In the genomic region with DNA sequence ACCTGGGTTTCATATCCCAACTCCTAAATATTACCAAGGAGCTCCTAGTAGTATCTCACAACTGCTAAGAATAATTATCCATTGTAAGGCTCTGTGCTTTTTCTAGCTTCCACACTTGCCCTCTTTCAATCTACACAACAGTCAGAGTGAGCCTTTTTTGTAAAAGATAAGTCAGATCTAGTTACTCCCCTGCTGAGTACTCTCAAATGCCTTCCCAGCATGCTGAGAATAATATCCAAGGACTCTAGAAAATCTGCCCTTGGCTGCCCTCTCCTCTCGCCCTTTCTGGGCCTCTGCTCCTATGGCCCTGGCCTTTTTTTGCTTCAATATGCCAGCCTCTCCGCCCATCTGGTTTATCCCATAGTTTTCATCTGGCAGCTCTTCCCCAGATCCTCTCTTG, we compare ENCODE assay signal across 14 cellular contexts.
DNase-seq lines count a peak whose midpoint lies in the region; ATAC-seq and TF ChIP-seq lines count a peak whose summit lies in the region.
"Had no signal": no experiment of that assay in that cellular context is flagged by ENCODE, and none has a peak within 500 bp of the region (broad histone marks: within the 10 kb centered on the region; RNA-seq: fewer than 3 reads in every experiment).

No MANE protein-coding gene starts in this region.

- no peaks in the 10 kb centered on the region for H3K9me2 ChIP-seq in SK-N-SH

- H3K36me3 Mint-ChIP-seq in activated naive CD8-positive, alpha-beta T cell treated with anti-CD3 and anti-CD28 coated beads, Interleukin-2, amount 50 U/mL, for 24 hours (ENCODE audit: low read depth): no peaks in the 10 kb centered on the region
- no peaks in the 10 kb centered on the region for H3K36me3 Mint-ChIP-seq in natural killer cell
- H3K36me3 Mint-ChIP-seq: activated naive CD8-positive, alpha-beta T cell; CD8-positive, alpha-beta memory T cell had no signal

- no peaks in the 10 kb centered on the region for H3F3A ChIP-seq in SK-N-SH (replicated peaks; ENCODE audit: insufficient read depth)

- H4K20me1 ChIP-seq in SK-N-SH (ENCODE audit: insufficient read depth) (no peaks in the 10 kb centered on the region), fibroblast of lung (ENCODE audit: control insufficient read depth, extremely low read depth, insufficient read depth, low read length) (no peaks in the 10 kb centered on the region)

- ATAC-seq in SK-N-SH treated with all-trans-retinoic acid at 6 μM for 48 hours (no peak), natural killer cell (no peak)
- ATAC-seq in activated naive CD8-positive, alpha-beta T cell treated with anti-CD3 and anti-CD28 coated beads, Interleukin-2, amount 50 U/mL, for 24 hours: no peak

- 0 out of 2 replicates have a peak overlapping the region, but pooled peaks have one; percentile 4 for H3K4me2 ChIP-seq in SK-N-SH
- H3K4me2 ChIP-seq in fibroblast of lung (ENCODE audit: extremely low read depth, insufficient read depth, low read length): no peak overlapping the region

- no peak overlapping the region for H3K4me3 Mint-ChIP-seq in activated naive CD8-positive, alpha-beta T cell treated with anti-CD3 and anti-CD28 coated beads, Interleukin-2, amount 50 U/mL, for 24 hours
- no peak overlapping the region for H3K4me3 Mint-ChIP-seq in natural killer cell
- H3K4me3 Mint-ChIP-seq: activated naive CD8-positive, alpha-beta T cell; CD8-positive, alpha-beta memory T cell had no signal

- no peaks in the 10 kb centered on the region for H3K4me1 Mint-ChIP-seq in activated naive CD8-positive, alpha-beta T cell treated with anti-CD3 and anti-CD28 coated beads, Interleukin-2, amount 50 U/mL, for 24 hours
- H3K4me1 Mint-ChIP-seq in natural killer cell: no peaks in the 10 kb centered on the region

- H3K36me3 ChIP-seq in SK-N-SH (replicated peaks in 1 of 2; ENCODE audit: control insufficient read depth in 1 of 2, insufficient read depth in 2 of 2, low read length in 1 of 2): no peaks in the 10 kb centered on the region
- H3K36me3 ChIP-seq in NT2/D1 (ENCODE audit: insufficient read depth, insufficient read length, low read length): no peaks in the 10 kb centered on the region
- no peaks in the 10 kb centered on the region for H3K36me3 ChIP-seq in fibroblast of lung (ENCODE audit: control insufficient read depth, insufficient read depth, low read length)
- no peaks in the 10 kb centered on the region for H3K36me3 ChIP-seq in suprapubic skin
- H3K36me3 ChIP-seq: heart left ventricle had no signal

- H3K27me3 ChIP-seq in SK-N-SH (ENCODE audit: insufficient read depth) (no peaks in the 10 kb centered on the region), NT2/D1 (ENCODE audit: insufficient read depth, insufficient read length) (no peaks in the 10 kb centered on the region), fibroblast of lung (ENCODE audit: control insufficient read depth, insufficient read depth, low read length) (no peaks in the 10 kb centered on the region), suprapubic skin (no peaks in the 10 kb centered on the region)
- H3K27me3 ChIP-seq: heart left ventricle had no signal

- no peak overlapping the region for H3K4me3 ChIP-seq in SK-N-SH (ENCODE audit: low read depth in 2 of 2, low read length in 1 of 2)
- H3K4me3 ChIP-seq in NT2/D1 (ENCODE audit: insufficient read length, low read depth): no peak overlapping the region
- H3K4me3 ChIP-seq in fibroblast of lung (replicated peaks in 1 of 4; ENCODE audit: control extremely low read depth in 1 of 4, insufficient read depth in 1 of 4, low read depth in 3 of 4, low read length in 4 of 4): no peak overlapping the region
- no peak overlapping the region for H3K4me3 ChIP-seq in suprapubic skin
- H3K4me3 ChIP-seq: heart left ventricle had no signal

- TF ChIP-seq RAD21 in SK-N-SH (IDR thresholded peaks at IDR 0.05; ENCODE audit: low read length): no peak

- intact Hi-C loops in posterior cingulate gyrus (cut with DNase I): no loop called here
- intact Hi-C loops in natural killer cell (cut with micrococcal nuclease): no loop called here

- TF ChIP-seq POLR2A in suprapubic skin (IDR thresholded peaks at IDR 0.05): no peak

- no peaks in the 10 kb centered on the region for H3K79me2 ChIP-seq in SK-N-SH (ENCODE audit: insufficient read depth)
- H3K79me2 ChIP-seq in fibroblast of lung (ENCODE audit: control insufficient read depth, insufficient read depth, low read length): no peaks in the 10 kb centered on the region

- peaks cover 0 to 7% of the 10 kb centered on the region in 2 experiments; a peak in 2 of 4 replicates for H3K4me1 ChIP-seq in SK-N-SH (ENCODE audit: control insufficient read depth in 1 of 2, insufficient read depth in 2 of 2, low read depth in 1 of 2, low read length in 1 of 2)
- no peaks in the 10 kb centered on the region for H3K4me1 ChIP-seq in NT2/D1 (ENCODE audit: insufficient read depth, insufficient read length)
- peaks cover 17% of the 10 kb centered on the region for H3K4me1 ChIP-seq in fibroblast of lung (ENCODE audit: control insufficient read depth, extremely low read depth, insufficient read depth, low read length)
- no peaks in the 10 kb centered on the region for H3K4me1 ChIP-seq in suprapubic skin

- H3K9me3 Mint-ChIP-seq in activated naive CD8-positive, alpha-beta T cell treated with anti-CD3 and anti-CD28 coated beads, Interleukin-2, amount 50 U/mL, for 24 hours: peaks cover 5% of the 10 kb centered on the region
- H3K9me3 Mint-ChIP-seq in natural killer cell: peaks cover 4 to 6% of the 10 kb centered on the region in 2 donors
- H3K9me3 Mint-ChIP-seq: CD8-positive, alpha-beta memory T cell had no signal

- DNase-seq in SK-N-SH (no peak), NT2/D1 (ENCODE audit: low read depth, low spot score) (peak; percentile 16), fibroblast of lung (ENCODE audit: low read depth in 2 of 2) (peak; percentile 8 to 27), suprapubic skin (ENCODE audit: low spot score in 2 of 2) (no peak), posterior cingulate gyrus (no peak), natural killer cell (no peak)
- DNase-seq in activated naive CD8-positive, alpha-beta T cell treated with anti-CD3 and anti-CD28 coated beads, Interleukin-2, amount 50 U/mL, for 24 hours: no peak
- DNase-seq: activated T-cell treated with anti-CD3 and anti-CD28 coated beads for 4 hours; CD8-positive, alpha-beta memory T cell; heart left ventricle; NCI-H1694 treated with DMSO at 0.1 percent for 48 hours; T-helper 2 cell had no signal

- POLR2A ChIA-PET in SK-N-SH (lab: Yijun Ruan, JAX): no interaction called here

- H3K27me3 Mint-ChIP-seq in activated naive CD8-positive, alpha-beta T cell treated with anti-CD3 and anti-CD28 coated beads, Interleukin-2, amount 50 U/mL, for 24 hours: no peaks in the 10 kb centered on the region
- no peaks in the 10 kb centered on the region for H3K27me3 Mint-ChIP-seq in natural killer cell (ENCODE audit: low read depth in 2 of 2)
- H3K27me3 Mint-ChIP-seq: activated naive CD8-positive, alpha-beta T cell had no signal

- no peak overlapping the region for H3K27ac Mint-ChIP-seq in activated naive CD8-positive, alpha-beta T cell treated with anti-CD3 and anti-CD28 coated beads, Interleukin-2, amount 50 U/mL, for 24 hours
- H3K27ac Mint-ChIP-seq in natural killer cell: no peak overlapping the region
- H3K27ac Mint-ChIP-seq: activated naive CD8-positive, alpha-beta T cell had no signal

- CTCF ChIA-PET in SK-N-SH (lab: Yijun Ruan, JAX): interaction anchor here (0.7 kb wide), 1 partner anchor 327 kb away, joined by 3 read pairs; no protein-coding TSS in a partner anchor

- TF ChIP-seq EP300 in SK-N-SH (IDR thresholded peaks at IDR 0.05; ENCODE audit: borderline replicate concordance in 1 of 2, low read depth in 1 of 2, low read length in 1 of 2) (no peak), suprapubic skin (IDR thresholded peaks at IDR 0.05) (no peak)

- no peaks in the 10 kb centered on the region for H3K9me3 ChIP-seq in SK-N-SH
- no peaks in the 10 kb centered on the region for H3K9me3 ChIP-seq in NT2/D1 (ENCODE audit: insufficient read depth, low read length)
- no peaks in the 10 kb centered on the region for H3K9me3 ChIP-seq in fibroblast of lung (ENCODE audit: control insufficient read depth, insufficient read depth, low read depth, low read length)
- H3K9me3 ChIP-seq in suprapubic skin: no peaks in the 10 kb centered on the region

- H2AFZ ChIP-seq in SK-N-SH (ENCODE audit: low read depth) (peak overlapping the region; percentile 39; the same call in 1 of the 2 replicates), fibroblast of lung (ENCODE audit: low read length) (no peak overlapping the region)

- H3K9ac ChIP-seq in SK-N-SH: no peak overlapping the region
- no peak overlapping the region for H3K9ac ChIP-seq in NT2/D1 (ENCODE audit: insufficient read length, low read depth)
- H3K9ac ChIP-seq in fibroblast of lung (ENCODE audit: insufficient read depth, low read length): no peak overlapping the region

- WGBS in SK-N-SH (ENCODE audit: low lambda C conversion rate): 92% methylated on average over 2 of the region's 2 CpGs
- 80% methylated on average over 2 of the region's 2 CpGs for WGBS in suprapubic skin

- TF ChIP-seq CTCF in SK-N-SH (IDR thresholded peaks at IDR 0.05) (no peak), fibroblast of lung (conservative IDR thresholded peaks at IDR 0.05 in 1 of 2, IDR thresholded peaks at IDR 0.05 in 1 of 2; ENCODE audit: low read depth in 1 of 2, low read length in 2 of 2) (no peak), suprapubic skin (IDR thresholded peaks at IDR 0.05) (no peak), natural killer cell (IDR thresholded peaks at IDR 0.05) (no peak)

- H3K27ac ChIP-seq in SK-N-SH (ENCODE audit: low read depth in 2 of 2, low read length in 1 of 2): peak overlapping the region in 1 of 2 experiments; percentile 68; a peak in 2 of 4 replicates
- peak overlapping the region; percentile 73 for H3K27ac ChIP-seq in fibroblast of lung (ENCODE audit: insufficient read depth, low read length)
- H3K27ac ChIP-seq in suprapubic skin: peak overlapping the region; percentile 3

TF ChIP-seq in SK-N-SH treated with all-trans-retinoic acid at 6 μM for 48 hours, 23 proteins besides CTCF, POLR2A, EP300 and RAD21 (continues in another document):
- TF ChIP-seq, protein P1, sequence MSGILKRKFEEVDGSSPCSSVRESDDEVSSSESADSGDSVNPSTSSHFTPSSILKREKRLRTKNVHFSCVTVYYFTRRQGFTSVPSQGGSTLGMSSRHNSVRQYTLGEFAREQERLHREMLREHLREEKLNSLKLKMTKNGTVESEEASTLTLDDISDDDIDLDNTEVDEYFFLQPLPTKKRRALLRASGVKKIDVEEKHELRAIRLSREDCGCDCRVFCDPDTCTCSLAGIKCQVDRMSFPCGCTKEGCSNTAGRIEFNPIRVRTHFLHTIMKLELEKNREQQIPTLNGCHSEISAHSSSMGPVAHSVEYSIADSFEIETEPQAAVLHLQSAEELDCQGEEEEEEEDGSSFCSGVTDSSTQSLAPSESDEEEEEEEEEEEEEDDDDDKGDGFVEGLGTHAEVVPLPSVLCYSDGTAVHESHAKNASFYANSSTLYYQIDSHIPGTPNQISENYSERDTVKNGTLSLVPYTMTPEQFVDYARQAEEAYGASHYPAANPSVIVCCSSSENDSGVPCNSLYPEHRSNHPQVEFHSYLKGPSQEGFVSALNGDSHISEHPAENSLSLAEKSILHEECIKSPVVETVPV (CRISPR knock-in tag; IDR thresholded peaks at IDR 0.05): no peak
- no peak for TF ChIP-seq ZNF565 (CRISPR knock-in tag; conservative IDR thresholded peaks at IDR 0.05; ENCODE audit: low read depth)
- TF ChIP-seq RARB (CRISPR knock-in tag; IDR thresholded peaks at IDR 0.05): no peak
- no peak for TF ChIP-seq OSR1 (CRISPR knock-in tag; IDR thresholded peaks at IDR 0.05)

Comparison
In these comparisons a context has a peak if more than half of its experiments do, and no peak if none do; other contexts are left out.
1. DNase-seq: peak in NT2/D1 (single experiment) and fibroblast of lung (2 of 2); none in SK-N-SH (single experiment), suprapubic skin (0 of 2), activated naive CD8-positive, alpha-beta T cell treated with anti-CD3 and anti-CD28 coated beads, Interleukin-2, amount 50 U/mL, for 24 hours (single experiment), posterior cingulate gyrus (0 of 10) and natural killer cell (single experiment).